In the genomic region with DNA sequence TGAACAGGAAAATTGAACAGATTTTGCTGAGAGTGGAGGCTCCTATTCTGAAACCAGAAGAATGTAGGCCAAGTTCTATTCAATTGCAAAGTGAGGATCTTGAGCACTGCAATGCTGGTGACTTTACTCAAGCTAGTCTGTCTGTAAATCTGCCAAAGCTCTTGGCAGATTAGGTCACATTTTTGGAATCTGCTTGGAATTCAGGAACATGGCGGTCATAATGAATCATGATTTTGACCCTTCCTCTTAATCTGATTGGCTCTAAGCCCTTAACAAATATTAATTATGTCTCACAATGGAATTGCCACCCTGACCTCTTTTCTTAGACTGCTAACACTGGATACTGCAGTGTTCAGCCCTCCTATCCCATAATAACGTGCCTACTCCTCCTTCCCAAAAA, we compare ENCODE assay signal across 1 cellular context.
TF ChIP-seq lines count a peak whose summit lies in the region.

No MANE protein-coding gene starts in this region.

TF ChIP-seq in GM23338, 12 proteins besides CTCF, POLR2A, EP300 and RAD21 (continued from another document):
- TF ChIP-seq, protein P1, sequence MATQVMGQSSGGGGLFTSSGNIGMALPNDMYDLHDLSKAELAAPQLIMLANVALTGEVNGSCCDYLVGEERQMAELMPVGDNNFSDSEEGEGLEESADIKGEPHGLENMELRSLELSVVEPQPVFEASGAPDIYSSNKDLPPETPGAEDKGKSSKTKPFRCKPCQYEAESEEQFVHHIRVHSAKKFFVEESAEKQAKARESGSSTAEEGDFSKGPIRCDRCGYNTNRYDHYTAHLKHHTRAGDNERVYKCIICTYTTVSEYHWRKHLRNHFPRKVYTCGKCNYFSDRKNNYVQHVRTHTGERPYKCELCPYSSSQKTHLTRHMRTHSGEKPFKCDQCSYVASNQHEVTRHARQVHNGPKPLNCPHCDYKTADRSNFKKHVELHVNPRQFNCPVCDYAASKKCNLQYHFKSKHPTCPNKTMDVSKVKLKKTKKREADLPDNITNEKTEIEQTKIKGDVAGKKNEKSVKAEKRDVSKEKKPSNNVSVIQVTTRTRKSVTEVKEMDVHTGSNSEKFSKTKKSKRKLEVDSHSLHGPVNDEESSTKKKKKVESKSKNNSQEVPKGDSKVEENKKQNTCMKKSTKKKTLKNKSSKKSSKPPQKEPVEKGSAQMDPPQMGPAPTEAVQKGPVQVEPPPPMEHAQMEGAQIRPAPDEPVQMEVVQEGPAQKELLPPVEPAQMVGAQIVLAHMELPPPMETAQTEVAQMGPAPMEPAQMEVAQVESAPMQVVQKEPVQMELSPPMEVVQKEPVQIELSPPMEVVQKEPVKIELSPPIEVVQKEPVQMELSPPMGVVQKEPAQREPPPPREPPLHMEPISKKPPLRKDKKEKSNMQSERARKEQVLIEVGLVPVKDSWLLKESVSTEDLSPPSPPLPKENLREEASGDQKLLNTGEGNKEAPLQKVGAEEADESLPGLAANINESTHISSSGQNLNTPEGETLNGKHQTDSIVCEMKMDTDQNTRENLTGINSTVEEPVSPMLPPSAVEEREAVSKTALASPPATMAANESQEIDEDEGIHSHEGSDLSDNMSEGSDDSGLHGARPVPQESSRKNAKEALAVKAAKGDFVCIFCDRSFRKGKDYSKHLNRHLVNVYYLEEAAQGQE (IDR thresholded peaks at IDR 0.05; ENCODE audit: unreplicated experiment) = no peak
- no peak for TF ChIP-seq JUNB (IDR thresholded peaks at IDR 0.05; ENCODE audit: unreplicated experiment)
